Comparison of ENCODE assay signal across 19 cellular contexts in genomic region chr12:91845365-91845764, GRCh38.
"Had no signal": no experiment of that assay in that cellular context is flagged by ENCODE, and none has a peak within 500 bp of the region (broad histone marks: within the 10 kb centered on the region; RNA-seq: fewer than 3 reads in every experiment).

No MANE protein-coding gene starts in this region.

- H3K4me3 Mint-ChIP-seq: stimulated activated naive B cell treated with anti-CD40 and anti-IgM and Interleukin-4, amounts not matched to agents 10 μg/mL and 1 μg/mL and 100 μg/mL, for 72 hours had no signal

- H3K36me3 ChIP-seq: ovary, right atrium auricular region, sigmoid colon had no signal

- H3K27ac ChIP-seq: hepatocyte, ovary, right atrium auricular region, sigmoid colon, skin epidermis had no signal

- H3K4me3 ChIP-seq: hepatocyte, lung, ovary, right atrium auricular region, sigmoid colon, skin epidermis had no signal

- H3K79me2 ChIP-seq: hepatocyte had no signal

- H3K27ac Mint-ChIP-seq: stimulated activated naive B cell treated with anti-CD40 and anti-IgM and Interleukin-4, amounts not matched to agents 10 μg/mL and 1 μg/mL and 100 μg/mL, for 72 hours had no signal

- H3K9me3 ChIP-seq: ovary had no signal

- ATAC-seq: esophagus mucosa; left colon; left ventricle myocardium superior; stimulated activated naive B cell treated with anti-CD40 and anti-IgM and Interleukin-4, amounts not matched to agents 10 μg/mL and 1 μg/mL and 100 μg/mL, for 72 hours had no signal

- H3K4me2 ChIP-seq: hepatocyte had no signal

- H3K4me1 ChIP-seq: right atrium auricular region, sigmoid colon had no signal

- H3K27me3 ChIP-seq: hepatocyte, ovary, right atrium auricular region, sigmoid colon had no signal

- DNase-seq: effector memory CD4-positive, alpha-beta T cell; head of caudate nucleus; kidney; left colon; left ventricle myocardium superior; mesenchymal stem cell; midbrain; nucleus accumbens; ovary; sigmoid colon; stimulated activated CD4-positive, alpha-beta T cell treated with anti-CD3 and anti-CD28 coated beads, Interleukin-2, amount 100 ng/mL, for 24 hours; stimulated activated CD4-positive, alpha-beta T cell treated with anti-CD3 and anti-CD28 coated beads, Interleukin-4, amount 100 ng/mL, for 4 hours; stimulated activated naive B cell treated with anti-CD40 and anti-IgM and Interleukin-4, amounts not matched to agents 10 μg/mL and 1 μg/mL and 100 μg/mL, for 72 hours; trophoblast cell had no signal

- H2AFZ ChIP-seq: hepatocyte had no signal
